ENCODE assay signal across 28 cellular contexts in genomic region chr6:129006685-129007514, GRCh38.
DNase-seq lines count a peak whose midpoint lies in the region; ATAC-seq, FAIRE-seq and TF ChIP-seq lines count a peak whose summit lies in the region.
"Had no signal": no experiment of that assay in that cellular context is flagged by ENCODE, and none has a peak within 500 bp of the region (broad histone marks: within the 10 kb centered on the region; RNA-seq: fewer than 3 reads in every experiment).

No MANE protein-coding gene starts in this region.

- peak; percentile 43 for ATAC-seq in stimulated activated memory B cell treated with anti-CD40 and anti-IgM and Interleukin-4, amounts not matched to agents 10 μg/mL and 1 μg/mL and 100 μg/mL, for 72 hours
- ATAC-seq: pancreas; sciatic nerve; stimulated activated naive CD8-positive, alpha-beta T cell treated with anti-CD3 and anti-CD28 coated beads, Interleukin-15, Interleukin-2, amounts not matched to agents 100 U/mL and 50 U/mL, for 24 hours had no signal

- DNase-seq in NCI-H526 (lab: John Stamatoyannopoulos, UW) (peak; percentile 37 to 43), NCI-H526 treated with DMSO at 0.1 percent for 48 hours (lab: John Stamatoyannopoulos, UW) (no peak), dermis blood vessel endothelial cell (peak; percentile 34), islet precursor cell (peak; percentile 58), GM12892 (ENCODE audit: insufficient read length) (no peak), immature natural killer cell (no peak)
- no peak for DNase-seq in activated T-helper 2 cell treated with anti-CD3 and anti-CD28 coated beads, Interferon-gamma antibody, Interleukin-2, Interleukin-4, amounts not matched to agents 10 μg/mL and 5 μg/mL and 100 μg/mL, durations not matched to agents 14 hours and 24 hours and 36 hours (ENCODE audit: low spot score)
- DNase-seq: 8988T; activated CD4-positive, alpha-beta T cell treated with anti-CD3 and anti-CD28 coated beads, Interleukin-2, amount 10 ng/mL, durations not matched to agents 7 days and 5 days; activated naive CD4-positive, alpha-beta T cell treated with anti-CD3 and anti-CD28 coated beads for 36 hours; activated T-cell treated with anti-CD3 and anti-CD28 coated beads, Interleukin-2, amount 50 U/mL, for 48 hours; brain microvascular endothelial cell; CD4-positive, alpha-beta T cell; DMS 273 treated with DMSO at 0.1 percent for 48 hours; esophagus squamous epithelium; kidney glomerular epithelial cell; NCI-H1105 treated with DMSO at 0.1 percent for 48 hours; NCI-H2029 treated with DMSO at 0.1 percent for 48 hours; NCI-H446; pancreas; stimulated activated CD4-positive, alpha-beta T cell treated with anti-CD3 and anti-CD28 coated beads, Interleukin-4, amount 100 ng/mL, for 4 hours; stimulated activated naive CD8-positive, alpha-beta T cell treated with anti-CD3 and anti-CD28 coated beads, Interleukin-15, Interleukin-2, amounts not matched to agents 100 U/mL and 50 U/mL, for 24 hours had no signal

- H3K4me1 Mint-ChIP-seq in stimulated activated memory B cell treated with anti-CD40 and anti-IgM and Interleukin-4, amounts not matched to agents 10 μg/mL and 1 μg/mL and 100 μg/mL, for 72 hours: no peaks in the 10 kb centered on the region
- no peaks in the 10 kb centered on the region for H3K4me1 Mint-ChIP-seq in activated T-helper 2 cell treated with anti-CD3 and anti-CD28 coated beads, Interferon-gamma antibody, Interleukin-2, Interleukin-4, amounts not matched to agents 10 μg/mL and 5 μg/mL and 100 μg/mL, durations not matched to agents 14 hours and 24 hours and 36 hours (ENCODE audit: low read depth)
- no peaks in the 10 kb centered on the region for H3K4me1 Mint-ChIP-seq in immature natural killer cell
- H3K4me1 Mint-ChIP-seq: activated CD4-positive, alpha-beta T cell treated with anti-CD3 and anti-CD28 coated beads, Interleukin-2, amount 10 ng/mL, durations not matched to agents 7 days and 5 days; IgD-negative memory B cell; memory B cell had no signal

- no peaks in the 10 kb centered on the region for H3K9me3 Mint-ChIP-seq in stimulated activated memory B cell treated with anti-CD40 and anti-IgM and Interleukin-4, amounts not matched to agents 10 μg/mL and 1 μg/mL and 100 μg/mL, for 72 hours
- no peaks in the 10 kb centered on the region for H3K9me3 Mint-ChIP-seq in activated T-helper 2 cell treated with anti-CD3 and anti-CD28 coated beads, Interferon-gamma antibody, Interleukin-2, Interleukin-4, amounts not matched to agents 10 μg/mL and 5 μg/mL and 100 μg/mL, durations not matched to agents 14 hours and 24 hours and 36 hours
- no peaks in the 10 kb centered on the region for H3K9me3 Mint-ChIP-seq in immature natural killer cell
- H3K9me3 Mint-ChIP-seq: activated CD4-positive, alpha-beta T cell treated with anti-CD3 and anti-CD28 coated beads, Interleukin-2, amount 10 ng/mL, durations not matched to agents 7 days and 5 days; activated naive CD4-positive, alpha-beta T cell treated with anti-CD3 and anti-CD28 coated beads for 36 hours; CD4-positive, alpha-beta T cell; IgD-negative memory B cell; memory B cell; T-helper 2 cell treated with Interferon-gamma antibody and Interleukin-4, amounts not matched to agents 5 μg/mL and 100 μg/mL, for 36 hours had no signal

- H3K4me3 Mint-ChIP-seq in stimulated activated memory B cell treated with anti-CD40 and anti-IgM and Interleukin-4, amounts not matched to agents 10 μg/mL and 1 μg/mL and 100 μg/mL, for 72 hours: no peak overlapping the region
- no peak overlapping the region for H3K4me3 Mint-ChIP-seq in activated T-helper 2 cell treated with anti-CD3 and anti-CD28 coated beads, Interferon-gamma antibody, Interleukin-2, Interleukin-4, amounts not matched to agents 10 μg/mL and 5 μg/mL and 100 μg/mL, durations not matched to agents 14 hours and 24 hours and 36 hours (ENCODE audit: low read depth)
- H3K4me3 Mint-ChIP-seq in immature natural killer cell: no peak overlapping the region
- H3K4me3 Mint-ChIP-seq: activated CD4-positive, alpha-beta T cell treated with anti-CD3 and anti-CD28 coated beads, Interleukin-2, amount 10 ng/mL, durations not matched to agents 7 days and 5 days; activated naive CD4-positive, alpha-beta T cell treated with anti-CD3 and anti-CD28 coated beads for 36 hours; CD4-positive, alpha-beta T cell; IgD-negative memory B cell; memory B cell; T-helper 2 cell treated with Interferon-gamma antibody and Interleukin-4, amounts not matched to agents 5 μg/mL and 100 μg/mL, for 36 hours had no signal

- H3K36me3 Mint-ChIP-seq in stimulated activated memory B cell treated with anti-CD40 and anti-IgM and Interleukin-4, amounts not matched to agents 10 μg/mL and 1 μg/mL and 100 μg/mL, for 72 hours: no peaks in the 10 kb centered on the region
- no peaks in the 10 kb centered on the region for H3K36me3 Mint-ChIP-seq in activated T-helper 2 cell treated with anti-CD3 and anti-CD28 coated beads, Interferon-gamma antibody, Interleukin-2, Interleukin-4, amounts not matched to agents 10 μg/mL and 5 μg/mL and 100 μg/mL, durations not matched to agents 14 hours and 24 hours and 36 hours (ENCODE audit: low read depth)
- H3K36me3 Mint-ChIP-seq in immature natural killer cell: no peaks in the 10 kb centered on the region
- H3K36me3 Mint-ChIP-seq: IgD-negative memory B cell, memory B cell had no signal

- intact Hi-C loops in activated T-helper 2 cell treated with anti-CD3 and anti-CD28 coated beads, Interferon-gamma antibody, Interleukin-2, Interleukin-4, amounts not matched to agents 10 μg/mL and 5 μg/mL and 100 μg/mL, durations not matched to agents 14 hours and 24 hours and 36 hours (cut with micrococcal nuclease): no loop called here

- TF ChIP-seq POLR2A in GM12892 (IDR thresholded peaks at IDR 0.05; ENCODE audit: low read depth, low read length): no peak

- no peak overlapping the region for H3K27ac Mint-ChIP-seq in stimulated activated memory B cell treated with anti-CD40 and anti-IgM and Interleukin-4, amounts not matched to agents 10 μg/mL and 1 μg/mL and 100 μg/mL, for 72 hours
- H3K27ac Mint-ChIP-seq in activated T-helper 2 cell treated with anti-CD3 and anti-CD28 coated beads, Interferon-gamma antibody, Interleukin-2, Interleukin-4, amounts not matched to agents 10 μg/mL and 5 μg/mL and 100 μg/mL, durations not matched to agents 14 hours and 24 hours and 36 hours: no peak overlapping the region
- no peak overlapping the region for H3K27ac Mint-ChIP-seq in immature natural killer cell
- H3K27ac Mint-ChIP-seq: activated CD4-positive, alpha-beta T cell treated with anti-CD3 and anti-CD28 coated beads, Interleukin-2, amount 10 ng/mL, durations not matched to agents 7 days and 5 days; activated naive CD4-positive, alpha-beta T cell treated with anti-CD3 and anti-CD28 coated beads for 36 hours; CD4-positive, alpha-beta T cell; memory B cell; T-helper 2 cell treated with Interferon-gamma antibody and Interleukin-4, amounts not matched to agents 5 μg/mL and 100 μg/mL, for 36 hours had no signal

- no peaks in the 10 kb centered on the region for H3K27me3 Mint-ChIP-seq in stimulated activated memory B cell treated with anti-CD40 and anti-IgM and Interleukin-4, amounts not matched to agents 10 μg/mL and 1 μg/mL and 100 μg/mL, for 72 hours
- no peaks in the 10 kb centered on the region for H3K27me3 Mint-ChIP-seq in activated T-helper 2 cell treated with anti-CD3 and anti-CD28 coated beads, Interferon-gamma antibody, Interleukin-2, Interleukin-4, amounts not matched to agents 10 μg/mL and 5 μg/mL and 100 μg/mL, durations not matched to agents 14 hours and 24 hours and 36 hours (ENCODE audit: low read depth)
- peaks cover 0 to 12% (median 2%) of the 10 kb centered on the region in 3 donors for H3K27me3 Mint-ChIP-seq in immature natural killer cell (ENCODE audit: low read depth in 3 of 3)
- H3K27me3 Mint-ChIP-seq: activated CD4-positive, alpha-beta T cell treated with anti-CD3 and anti-CD28 coated beads, Interleukin-2, amount 10 ng/mL, durations not matched to agents 7 days and 5 days had no signal

- no peak for FAIRE-seq in GM12892 (lab: Jason Lieb, UNC)
- FAIRE-seq: colon, pancreas had no signal

Comparison
In these comparisons a context has a peak if more than half of its experiments do, and no peak if none do; other contexts are left out.
1. DNase-seq: peak in NCI-H526 (2 of 2), dermis blood vessel endothelial cell (single experiment) and islet precursor cell (single experiment); none in NCI-H526 treated with DMSO at 0.1 percent for 48 hours (single experiment), GM12892 (single experiment), activated T-helper 2 cell treated with anti-CD3 and anti-CD28 coated beads, Interferon-gamma antibody, Interleukin-2, Interleukin-4, amounts not matched to agents 10 μg/mL and 5 μg/mL and 100 μg/mL, durations not matched to agents 14 hours and 24 hours and 36 hours (single experiment) and immature natural killer cell (0 of 3).